29 cellular contexts compared by ENCODE assay signal in the genomic region with DNA sequence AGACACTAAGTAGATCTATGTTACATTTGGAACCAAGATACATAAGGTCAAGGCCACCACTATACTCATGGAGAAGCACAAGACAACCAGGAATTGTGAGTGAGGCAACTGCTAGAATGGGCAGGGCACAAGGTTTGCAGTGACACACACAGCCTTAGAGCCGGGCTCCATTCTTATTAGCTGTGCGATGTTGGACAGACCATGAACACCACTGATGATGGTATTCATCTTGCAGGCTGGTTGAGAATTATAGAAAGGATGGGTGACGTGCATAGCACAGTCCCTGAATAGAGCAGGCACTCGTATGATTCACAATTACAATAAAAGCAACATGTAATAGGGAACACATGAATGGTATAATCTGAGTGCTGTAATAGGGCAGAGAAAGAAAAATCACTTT.
DNase-seq lines count a peak whose midpoint lies in the region; ATAC-seq and TF ChIP-seq lines count a peak whose summit lies in the region.
"Had no signal": no experiment of that assay in that cellular context is flagged by ENCODE, and none has a peak within 500 bp of the region (broad histone marks: within the 10 kb centered on the region; RNA-seq: fewer than 3 reads in every experiment).

No MANE protein-coding gene starts in this region.

- H3K36me3 ChIP-seq in CD8-positive, alpha-beta T cell (ENCODE audit: insufficient read depth, low read length) = peaks cover 4% of the 10 kb centered on the region
- no peaks in the 10 kb centered on the region for H3K36me3 ChIP-seq in osteoblast (ENCODE audit: insufficient read depth, low read length)
- H3K36me3 ChIP-seq: heart right ventricle, lower lobe of right lung had no signal

- H3K9me3 Mint-ChIP-seq in activated CD8-positive, alpha-beta T cell treated with anti-CD3 and anti-CD28 coated beads for 36 hours = peaks cover 3% of the 10 kb centered on the region
- H3K9me3 Mint-ChIP-seq in activated CD8-positive, alpha-beta T cell treated with anti-CD3 and anti-CD28 coated beads, Interleukin-2, amount 10 ng/mL, durations not matched to agents 7 days and 5 days (ENCODE audit: insufficient read depth) = no peaks in the 10 kb centered on the region
- H3K9me3 Mint-ChIP-seq in CD8-positive, alpha-beta T cell = no peaks in the 10 kb centered on the region
- H3K9me3 Mint-ChIP-seq in activated naive CD8-positive, alpha-beta T cell treated with anti-CD3 and anti-CD28 coated beads, Interleukin-2, amount 10 ng/mL, durations not matched to agents 7 days and 5 days = no peaks in the 10 kb centered on the region
- H3K9me3 Mint-ChIP-seq: dendritic cell treated with granulocyte-macrophage colony-stimulating factor and Interleukin-4, amounts not matched to agents 40 ng/mL and 50 ng/mL, for 4 days; HFFc6; natural killer cell treated with Interleukin-12 subunit alpha and Interleukin-12 subunit beta and Interleukin-15 and Interleukin-18, amount 100 ng/mL, for 72 hours had no signal

- no peaks in the 10 kb centered on the region for H3K27me3 Mint-ChIP-seq in activated CD8-positive, alpha-beta T cell treated with anti-CD3 and anti-CD28 coated beads for 36 hours
- H3K27me3 Mint-ChIP-seq in activated CD8-positive, alpha-beta T cell treated with anti-CD3 and anti-CD28 coated beads, Interleukin-2, amount 10 ng/mL, durations not matched to agents 7 days and 5 days (ENCODE audit: low read depth) = no peaks in the 10 kb centered on the region
- H3K27me3 Mint-ChIP-seq in CD8-positive, alpha-beta T cell (ENCODE audit: low read depth) = no peaks in the 10 kb centered on the region
- H3K27me3 Mint-ChIP-seq in activated naive CD8-positive, alpha-beta T cell treated with anti-CD3 and anti-CD28 coated beads, Interleukin-2, amount 10 ng/mL, durations not matched to agents 7 days and 5 days = no peaks in the 10 kb centered on the region
- H3K27me3 Mint-ChIP-seq: B cell; dendritic cell treated with granulocyte-macrophage colony-stimulating factor and Interleukin-4, amounts not matched to agents 40 ng/mL and 50 ng/mL, for 4 days had no signal

- peak overlapping the region; percentile 79 for H3K27ac Mint-ChIP-seq in activated CD8-positive, alpha-beta T cell treated with anti-CD3 and anti-CD28 coated beads for 36 hours
- no peak overlapping the region for H3K27ac Mint-ChIP-seq in activated CD8-positive, alpha-beta T cell treated with anti-CD3 and anti-CD28 coated beads, Interleukin-2, amount 10 ng/mL, durations not matched to agents 7 days and 5 days
- no peak overlapping the region for H3K27ac Mint-ChIP-seq in CD8-positive, alpha-beta T cell
- peak overlapping the region; percentile 5 for H3K27ac Mint-ChIP-seq in activated naive CD8-positive, alpha-beta T cell treated with anti-CD3 and anti-CD28 coated beads, Interleukin-2, amount 10 ng/mL, durations not matched to agents 7 days and 5 days
- H3K27ac Mint-ChIP-seq: dendritic cell treated with granulocyte-macrophage colony-stimulating factor and Interleukin-4, amounts not matched to agents 40 ng/mL and 50 ng/mL, for 4 days; endodermal cell; HFFc6 had no signal

- POLR2A ChIA-PET in activated CD8-positive, alpha-beta T cell treated with anti-CD3 and anti-CD28 coated beads for 36 hours (lab: Charles Lee) = interaction anchor here (1.1 to 2.6 kb wide), 4 partner anchors 12 to 52 kb away, joined by 3 to 6 read pairs (median 4); no protein-coding TSS in a partner anchor
- POLR2A ChIA-PET in activated CD8-positive, alpha-beta T cell treated with anti-CD3 and anti-CD28 coated beads, Interleukin-2, amount 10 ng/mL, durations not matched to agents 7 days and 5 days (lab: Charles Lee) = no interaction called here
- POLR2A ChIA-PET in CD8-positive, alpha-beta T cell (lab: Charles Lee) = interaction anchor here (1.0 kb wide), 1 partner anchor 11 kb away, joined by 3 read pairs; no protein-coding TSS in a partner anchor
- POLR2A ChIA-PET in activated naive CD8-positive, alpha-beta T cell treated with anti-CD3 and anti-CD28 coated beads, Interleukin-2, amount 10 ng/mL, durations not matched to agents 7 days and 5 days (lab: Charles Lee) = no interaction called here

- no peak overlapping the region for H3K4me3 Mint-ChIP-seq in activated CD8-positive, alpha-beta T cell treated with anti-CD3 and anti-CD28 coated beads for 36 hours
- no peak overlapping the region for H3K4me3 Mint-ChIP-seq in activated CD8-positive, alpha-beta T cell treated with anti-CD3 and anti-CD28 coated beads, Interleukin-2, amount 10 ng/mL, durations not matched to agents 7 days and 5 days
- no peak overlapping the region for H3K4me3 Mint-ChIP-seq in CD8-positive, alpha-beta T cell
- H3K4me3 Mint-ChIP-seq in activated naive CD8-positive, alpha-beta T cell treated with anti-CD3 and anti-CD28 coated beads, Interleukin-2, amount 10 ng/mL, durations not matched to agents 7 days and 5 days = no peak overlapping the region
- H3K4me3 Mint-ChIP-seq: B cell; dendritic cell treated with granulocyte-macrophage colony-stimulating factor and Interleukin-4, amounts not matched to agents 40 ng/mL and 50 ng/mL, for 4 days; endodermal cell; HFFc6; natural killer cell treated with Interleukin-12 subunit alpha and Interleukin-12 subunit beta and Interleukin-15 and Interleukin-18, amount 100 ng/mL, for 72 hours had no signal

- H3K4me1 ChIP-seq in CD8-positive, alpha-beta T cell (ENCODE audit: insufficient read depth, low read length) = peaks cover 55% of the 10 kb centered on the region
- peaks cover 12% of the 10 kb centered on the region for H3K4me1 ChIP-seq in osteoblast (ENCODE audit: insufficient read depth, low read length)
- H3K4me1 ChIP-seq: body of pancreas, foreskin keratinocyte had no signal

- CTCF ChIA-PET in activated CD8-positive, alpha-beta T cell treated with anti-CD3 and anti-CD28 coated beads for 36 hours (lab: Charles Lee) = interaction anchor here (1.1 to 1.9 kb wide), 5 partner anchors 9 to 126 kb away, joined by 3 to 9 read pairs (median 4); no protein-coding TSS in a partner anchor
- CTCF ChIA-PET in activated CD8-positive, alpha-beta T cell treated with anti-CD3 and anti-CD28 coated beads, Interleukin-2, amount 10 ng/mL, durations not matched to agents 7 days and 5 days (lab: Charles Lee) = interaction anchor here (1.2 kb wide), 1 partner anchor 126 kb away, joined by 3 read pairs; no protein-coding TSS in a partner anchor
- CTCF ChIA-PET in CD8-positive, alpha-beta T cell (lab: Charles Lee) = no interaction called here

- H3K79me2 ChIP-seq in osteoblast (ENCODE audit: insufficient read depth, low read length) = no peaks in the 10 kb centered on the region

- no peaks in the 10 kb centered on the region for H3K9me3 ChIP-seq in CD8-positive, alpha-beta T cell (ENCODE audit: low read length)
- H3K9me3 ChIP-seq in osteoblast (ENCODE audit: low read depth, low read length) = no peaks in the 10 kb centered on the region
- H3K9me3 ChIP-seq: body of pancreas, heart right ventricle, lower lobe of right lung had no signal

- H4K20me1 ChIP-seq in osteoblast (ENCODE audit: insufficient read depth, low read length) = no peaks in the 10 kb centered on the region

- intact Hi-C loops in activated CD8-positive, alpha-beta T cell treated with anti-CD3 and anti-CD28 coated beads for 36 hours (cut with micrococcal nuclease) = no loop called here
- intact Hi-C loops in CD8-positive, alpha-beta T cell (cut with DNase I, micrococcal nuclease) = no loop called here

- H3K27ac ChIP-seq in CD8-positive, alpha-beta T cell (ENCODE audit: low read depth, low read length) = no peak overlapping the region
- H3K27ac ChIP-seq in osteoblast (ENCODE audit: low read depth, low read length) (no peak overlapping the region), substantia nigra (ENCODE audit: low read depth, low read length, poor library complexity, severe bottlenecking) (no peak overlapping the region)
- H3K27ac ChIP-seq: body of pancreas, foreskin keratinocyte, heart right ventricle, lower lobe of right lung had no signal

- no peaks in the 10 kb centered on the region for H3K27me3 ChIP-seq in CD8-positive, alpha-beta T cell (ENCODE audit: insufficient read depth, low read length)
- no peaks in the 10 kb centered on the region for H3K27me3 ChIP-seq in osteoblast (ENCODE audit: insufficient read depth, low read length)
- H3K27me3 ChIP-seq: body of pancreas, foreskin keratinocyte, heart right ventricle had no signal

- no peak for DNase-seq in activated CD8-positive, alpha-beta T cell treated with anti-CD3 and anti-CD28 coated beads for 36 hours
- no peak for DNase-seq in activated CD8-positive, alpha-beta T cell treated with anti-CD3 and anti-CD28 coated beads, Interleukin-2, amount 10 ng/mL, durations not matched to agents 7 days and 5 days
- no peak for DNase-seq in CD8-positive, alpha-beta T cell
- DNase-seq in activated naive CD8-positive, alpha-beta T cell treated with anti-CD3 and anti-CD28 coated beads, Interleukin-2, amount 10 ng/mL, durations not matched to agents 7 days and 5 days = no peak
- DNase-seq in osteoblast (ENCODE audit: insufficient read length, low spot score, missing footprints) (peak; percentile 17), substantia nigra (lab: John Stamatoyannopoulos, UW) (no peak)
- DNase-seq: activated CD4-positive, alpha-beta T cell treated with anti-CD3 and anti-CD28 coated beads for 4 hours; body of pancreas; DMS 273 treated with DMSO at 0.1 percent for 48 hours; EL; endodermal cell; foreskin keratinocyte; GOT3; heart right ventricle; HFFc6; IMR-90; kidney glomerular epithelial cell; lower lobe of right lung; NCI-H1048; NCI-H1694 treated with DMSO at 0.1 percent for 48 hours; NCI-H446; NCI-H774; SIG-M5; stimulated activated naive CD4-positive, alpha-beta T cell had no signal

- no peak overlapping the region for H3K4me2 ChIP-seq in osteoblast (ENCODE audit: insufficient read depth, low read length)

- peaks cover 76% of the 10 kb centered on the region for H3K4me1 Mint-ChIP-seq in activated CD8-positive, alpha-beta T cell treated with anti-CD3 and anti-CD28 coated beads for 36 hours (ENCODE audit: low read depth)
- peaks cover 64% of the 10 kb centered on the region for H3K4me1 Mint-ChIP-seq in activated CD8-positive, alpha-beta T cell treated with anti-CD3 and anti-CD28 coated beads, Interleukin-2, amount 10 ng/mL, durations not matched to agents 7 days and 5 days (ENCODE audit: low read depth)
- peaks cover 73% of the 10 kb centered on the region for H3K4me1 Mint-ChIP-seq in CD8-positive, alpha-beta T cell (ENCODE audit: low read depth)
- peaks cover 60% of the 10 kb centered on the region for H3K4me1 Mint-ChIP-seq in activated naive CD8-positive, alpha-beta T cell treated with anti-CD3 and anti-CD28 coated beads, Interleukin-2, amount 10 ng/mL, durations not matched to agents 7 days and 5 days

- ATAC-seq in activated CD8-positive, alpha-beta T cell treated with anti-CD3 and anti-CD28 coated beads for 36 hours = no peak
- no peak for ATAC-seq in activated CD8-positive, alpha-beta T cell treated with anti-CD3 and anti-CD28 coated beads, Interleukin-2, amount 10 ng/mL, durations not matched to agents 7 days and 5 days
- ATAC-seq in CD8-positive, alpha-beta T cell = peak; percentile 17
- ATAC-seq in activated naive CD8-positive, alpha-beta T cell treated with anti-CD3 and anti-CD28 coated beads, Interleukin-2, amount 10 ng/mL, durations not matched to agents 7 days and 5 days (ENCODE audit: low read depth) = no peak
- ATAC-seq in GM19023 (IDR thresholded peaks at IDR 0.05; ENCODE audit: unreplicated experiment) (no peak), HG03439 (IDR thresholded peaks at IDR 0.05; ENCODE audit: unreplicated experiment) (no peak)
- ATAC-seq: body of pancreas; foreskin keratinocyte; heart right ventricle; lower lobe of right lung; natural killer cell treated with Interleukin-12 subunit alpha and Interleukin-12 subunit beta and Interleukin-15 and Interleukin-18, amount 100 ng/mL, for 72 hours had no signal

- no peak for TF ChIP-seq CTCF in activated CD8-positive, alpha-beta T cell treated with anti-CD3 and anti-CD28 coated beads for 36 hours (IDR thresholded peaks at IDR 0.05)
- TF ChIP-seq CTCF in CD8-positive, alpha-beta T cell (IDR thresholded peaks at IDR 0.05) = no peak
- no peak for TF ChIP-seq CTCF in osteoblast (IDR thresholded peaks at IDR 0.05; ENCODE audit: extremely low read depth, low read depth, low read length)

- H3K36me3 Mint-ChIP-seq in activated CD8-positive, alpha-beta T cell treated with anti-CD3 and anti-CD28 coated beads for 36 hours (ENCODE audit: low read depth) = peaks cover 69% of the 10 kb centered on the region
- H3K36me3 Mint-ChIP-seq in activated CD8-positive, alpha-beta T cell treated with anti-CD3 and anti-CD28 coated beads, Interleukin-2, amount 10 ng/mL, durations not matched to agents 7 days and 5 days (ENCODE audit: low read depth) = peaks cover 59% of the 10 kb centered on the region
- H3K36me3 Mint-ChIP-seq in CD8-positive, alpha-beta T cell = peaks cover 63% of the 10 kb centered on the region
- H3K36me3 Mint-ChIP-seq in activated naive CD8-positive, alpha-beta T cell treated with anti-CD3 and anti-CD28 coated beads, Interleukin-2, amount 10 ng/mL, durations not matched to agents 7 days and 5 days = peaks cover 54% of the 10 kb centered on the region

- H2AFZ ChIP-seq in osteoblast (ENCODE audit: low read length) = no peak overlapping the region

- no peak overlapping the region for H3K4me3 ChIP-seq in CD8-positive, alpha-beta T cell (ENCODE audit: low read depth, low read length)
- H3K4me3 ChIP-seq in osteoblast (ENCODE audit: insufficient read depth, low read length) = no peak overlapping the region
- H3K4me3 ChIP-seq: body of pancreas, heart right ventricle, lower lobe of right lung had no signal

Comparison
In these comparisons a context has a peak if more than half of its experiments do, and no peak if none do; other contexts are left out.
1. H3K27ac Mint-ChIP-seq: peak in activated CD8-positive, alpha-beta T cell treated with anti-CD3 and anti-CD28 coated beads for 36 hours (single experiment) and activated naive CD8-positive, alpha-beta T cell treated with anti-CD3 and anti-CD28 coated beads, Interleukin-2, amount 10 ng/mL, durations not matched to agents 7 days and 5 days (single experiment); none in activated CD8-positive, alpha-beta T cell treated with anti-CD3 and anti-CD28 coated beads, Interleukin-2, amount 10 ng/mL, durations not matched to agents 7 days and 5 days (single experiment) and CD8-positive, alpha-beta T cell (single experiment).
2. POLR2A ChIA-PET loops: an anchor here in activated CD8-positive, alpha-beta T cell treated with anti-CD3 and anti-CD28 coated beads for 36 hours (1.1 to 2.6 kb wide) and CD8-positive, alpha-beta T cell (1.0 kb wide); none called in activated CD8-positive, alpha-beta T cell treated with anti-CD3 and anti-CD28 coated beads, Interleukin-2, amount 10 ng/mL, durations not matched to agents 7 days and 5 days and activated naive CD8-positive, alpha-beta T cell treated with anti-CD3 and anti-CD28 coated beads, Interleukin-2, amount 10 ng/mL, durations not matched to agents 7 days and 5 days.